Comparison of ENCODE assay signal across 8 cellular contexts in genomic region chr7:114922151-114922651, GRCh38. TPM values are rescaled to one million over a fixed set of nuclear protein-coding genes. Genes with fewer than 3 reads are reported as not detected.
DNase-seq lines count a peak whose midpoint lies in the region; ATAC-seq and TF ChIP-seq lines count a peak whose summit lies in the region.

No MANE protein-coding gene starts in this region.

- peak; percentile 54 for DNase-seq in NK-92 treated with Interleukin-12 subunit alpha and Interleukin-12 subunit beta, amount 100 ng/mL, for 24 hours (lab: John Stamatoyannopoulos, UW)
- no peak for DNase-seq in NK-92 (lab: John Stamatoyannopoulos, UW; ENCODE audit: unreplicated experiment)
- DNase-seq in RPMI8226, result peak; percentile 68
- peak; percentile 64 for DNase-seq in left ventricle myocardium inferior
- DNase-seq in sciatic nerve (ENCODE audit: low spot score), result peak; percentile 82
- DNase-seq in NCI-H446 treated with DMSO at 0.1 percent for 48 hours (lab: John Stamatoyannopoulos, UW), result no peak

- intact Hi-C loops in left ventricle myocardium inferior (cut with micrococcal nuclease) (loop anchor here (10.0 kb wide), 1 partner anchor 53 kb away; no protein-coding TSS in a partner anchor), sciatic nerve (cut with DNase I) (no loop called here)

- peak overlapping the region; percentile 92 for H3K4me3 Mint-ChIP-seq in activated naive CD8-positive, alpha-beta T cell

- H3K4me1 ChIP-seq in left ventricle myocardium inferior, result peaks cover 42% of the 10 kb centered on the region

- H3K36me3 ChIP-seq in left ventricle myocardium inferior, result peaks cover 8% of the 10 kb centered on the region

- peak overlapping the region; percentile 90 for H3K4me3 ChIP-seq in left ventricle myocardium inferior

- H3K27ac ChIP-seq in left ventricle myocardium inferior (replicated peaks), result peak overlapping the region; percentile 93

- H3K27me3 Mint-ChIP-seq in activated naive CD8-positive, alpha-beta T cell, result no peaks in the 10 kb centered on the region

- ATAC-seq in HG03039 (IDR thresholded peaks at IDR 0.05; ENCODE audit: unreplicated experiment) (peak; percentile 34), sciatic nerve (peak; percentile 88)

- H3K9me3 ChIP-seq in left ventricle myocardium inferior (replicated peaks), result no peaks in the 10 kb centered on the region

- H3K36me3 Mint-ChIP-seq in activated naive CD8-positive, alpha-beta T cell, result peaks cover 5% of the 10 kb centered on the region

- no peak for TF ChIP-seq CTCF in left ventricle myocardium inferior (IDR thresholded peaks at IDR 0.05; ENCODE audit: borderline replicate concordance)

- no peaks in the 10 kb centered on the region for H3K27me3 ChIP-seq in left ventricle myocardium inferior (ENCODE audit: low read depth)

- peak overlapping the region; percentile 93 for H3K27ac Mint-ChIP-seq in activated naive CD8-positive, alpha-beta T cell

- H3K4me1 Mint-ChIP-seq in activated naive CD8-positive, alpha-beta T cell (ENCODE audit: low read depth), result peaks cover 63% of the 10 kb centered on the region

- no peaks in the 10 kb centered on the region for H3K9me3 Mint-ChIP-seq in activated naive CD8-positive, alpha-beta T cell (ENCODE audit: low read depth)

RNA-seq across cellular contexts. Expression of gene MDFIC, which starts 0.3 kb away (rescaled TPM):
- 26.5 TPM for total RNA-seq in left ventricle myocardium inferior
- total RNA-seq in sciatic nerve, result 60.7 TPM

Comparison
In these comparisons a context has a peak if more than half of its experiments do, and no peak if none do; other contexts are left out.
1. DNase-seq: peak in NK-92 treated with Interleukin-12 subunit alpha and Interleukin-12 subunit beta, amount 100 ng/mL, for 24 hours (single experiment), RPMI8226 (single experiment), left ventricle myocardium inferior (single experiment) and sciatic nerve (single experiment); none in NK-92 (single experiment) and NCI-H446 treated with DMSO at 0.1 percent for 48 hours (single experiment).